In genomic region chr20:4099905-4100675, GRCh38 we compare ENCODE assay signal across 1 cellular context.
TF ChIP-seq lines count a peak whose summit lies in the region.

No MANE protein-coding gene starts in this region.

TF ChIP-seq in K562, 482 proteins besides CTCF, POLR2A, EP300 and RAD21:
- TF ChIP-seq HOXB6 (CRISPR knock-in tag; IDR thresholded peaks at IDR 0.05; ENCODE audit: borderline replicate concordance) (no peak), ATF3 (IDR thresholded peaks at IDR 0.05) (peak; percentile 53), ATF3 (CRISPR knock-in tag; conservative IDR thresholded peaks at IDR 0.05) (no peak), ATF7 (IDR thresholded peaks at IDR 0.05) (peak; percentile 58; the same call in 1 of the 2 replicates)
